28 cellular contexts compared by ENCODE assay signal in the genomic region with DNA sequence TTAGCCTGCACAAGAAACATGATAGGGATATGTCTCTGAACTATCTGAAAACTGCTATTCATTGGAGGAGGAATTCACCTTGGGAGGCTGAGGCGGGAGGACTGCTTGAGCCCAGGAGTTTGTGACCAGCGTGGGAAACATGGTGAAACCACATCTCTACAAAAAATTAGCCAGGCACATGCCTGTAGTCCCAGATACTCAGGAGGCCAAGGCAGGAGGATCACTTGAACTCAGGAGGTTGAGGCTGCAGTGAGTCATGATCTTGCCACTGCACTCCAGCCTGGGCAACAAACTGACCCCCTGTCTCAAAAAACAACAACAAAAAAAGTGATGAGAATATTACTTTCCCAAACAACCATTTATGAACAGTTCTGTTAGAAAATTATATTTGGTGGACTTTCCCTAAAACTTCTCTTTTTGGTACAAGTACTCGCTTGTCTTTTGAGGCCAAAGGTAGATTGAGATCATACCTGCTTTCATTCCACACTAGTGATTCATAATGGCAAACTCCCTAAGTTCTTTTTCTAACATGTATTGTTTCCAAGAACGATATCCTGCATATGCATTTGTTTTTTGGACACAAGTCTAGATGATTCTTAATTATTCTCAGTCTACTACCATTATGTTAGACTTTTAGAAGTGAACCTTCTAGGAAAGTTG.
"Had no signal": no experiment of that assay in that cellular context is flagged by ENCODE, and none has a peak within 500 bp of the region (broad histone marks: within the 10 kb centered on the region; RNA-seq: fewer than 3 reads in every experiment).

No MANE protein-coding gene starts in this region.

- H3K9me3 ChIP-seq: heart left ventricle, neutrophil, right lobe of liver, thoracic aorta, uterus had no signal

- FAIRE-seq: colon, endometrium, islet of Langerhans had no signal

- H3K4me3 ChIP-seq: heart left ventricle, right lobe of liver, thoracic aorta, uterus had no signal

- H3K4me1 Mint-ChIP-seq: activated naive CD8-positive, alpha-beta T cell treated with anti-CD3 and anti-CD28 coated beads, Interleukin-2, amount 50 U/mL, for 24 hours; nephron progenitor cell had no signal

- H3K36me3 ChIP-seq: uterus had no signal

- H3K27ac ChIP-seq: heart left ventricle, neutrophil, right lobe of liver, thoracic aorta, uterus, VCaP had no signal

- H3K27me3 ChIP-seq: heart left ventricle, neutrophil, right lobe of liver, uterus had no signal

- H3K36me3 Mint-ChIP-seq: naive B cell had no signal

- H3K9me3 Mint-ChIP-seq: activated naive CD8-positive, alpha-beta T cell treated with anti-CD3 and anti-CD28 coated beads, Interleukin-2, amount 50 U/mL, for 24 hours; naive B cell; nephron progenitor cell; stimulated activated naive CD8-positive, alpha-beta T cell treated with anti-CD3 and anti-CD28 coated beads, Interleukin-15, Interleukin-2, amounts not matched to agents 100 ng/mL and 50 ng/mL, for 24 hours; type B pancreatic cell had no signal

- H3K27ac Mint-ChIP-seq: activated naive CD8-positive, alpha-beta T cell treated with anti-CD3 and anti-CD28 coated beads, Interleukin-2, amount 50 U/mL, for 24 hours; nephron progenitor cell; stimulated activated naive CD8-positive, alpha-beta T cell treated with anti-CD3 and anti-CD28 coated beads, Interleukin-15, Interleukin-2, amounts not matched to agents 100 ng/mL and 50 ng/mL, for 24 hours; type B pancreatic cell had no signal

- ATAC-seq: activated naive CD8-positive, alpha-beta T cell treated with anti-CD3 and anti-CD28 coated beads, Interleukin-2, amount 50 U/mL, for 24 hours; heart left ventricle; left cardiac atrium; left ventricle myocardium superior had no signal

- H3K4me3 Mint-ChIP-seq: activated naive CD8-positive, alpha-beta T cell treated with anti-CD3 and anti-CD28 coated beads, Interleukin-2, amount 50 U/mL, for 24 hours; naive B cell; nephron progenitor cell; stimulated activated naive CD8-positive, alpha-beta T cell treated with anti-CD3 and anti-CD28 coated beads, Interleukin-15, Interleukin-2, amounts not matched to agents 100 ng/mL and 50 ng/mL, for 24 hours; type B pancreatic cell had no signal

- H3K27me3 Mint-ChIP-seq: activated naive CD8-positive, alpha-beta T cell treated with anti-CD3 and anti-CD28 coated beads, Interleukin-2, amount 50 U/mL, for 24 hours; naive B cell; stimulated activated naive CD8-positive, alpha-beta T cell treated with anti-CD3 and anti-CD28 coated beads, Interleukin-15, Interleukin-2, amounts not matched to agents 100 ng/mL and 50 ng/mL, for 24 hours; type B pancreatic cell had no signal

- H3K4me1 ChIP-seq: heart left ventricle, right lobe of liver, uterus had no signal

- DNase-seq: activated CD4-positive, alpha-beta T cell treated with anti-CD3 and anti-CD28 coated beads for 48 hours; activated CD4-positive, alpha-beta T cell treated with anti-CD3 and anti-CD28 coated beads, Interleukin-2, amount 50 U/mL, for 48 hours; activated CD8-positive, alpha-beta memory T cell treated with anti-CD3 and anti-CD28 coated beads, Interleukin-2, amount 50 U/mL, for 4 hours; activated gamma-delta T cell; activated naive CD4-positive, alpha-beta T cell treated with anti-CD3 and anti-CD28 coated beads, Interleukin-2, amount 50 U/mL, for 16 hours; activated naive CD8-positive, alpha-beta T cell treated with anti-CD3 and anti-CD28 coated beads, Interleukin-2, amount 50 U/mL, for 24 hours; activated T-cell treated with anti-CD3 and anti-CD28 coated beads, Interleukin-2, amount 50 U/mL, for 1 hour; amygdala; dermis blood vessel endothelial cell; effector CD8-positive, alpha-beta T cell; erythroblast; heart left ventricle; left cardiac atrium; left ventricle myocardium superior; naive B cell; nephron progenitor cell; right lobe of liver; stimulated activated CD4-positive, alpha-beta T cell treated with anti-CD3 and anti-CD28 coated beads, Interleukin-12 subunit alpha, Interleukin-12 subunit beta, amount 100 ng/mL, for 4 hours; stimulated activated CD4-positive, alpha-beta T cell treated with anti-CD3 and anti-CD28 coated beads, Interleukin-4, amount 100 ng/mL, for 1 hour; uterus had no signal
